ENCODE assay signal across 8 cellular contexts in the genomic region with DNA sequence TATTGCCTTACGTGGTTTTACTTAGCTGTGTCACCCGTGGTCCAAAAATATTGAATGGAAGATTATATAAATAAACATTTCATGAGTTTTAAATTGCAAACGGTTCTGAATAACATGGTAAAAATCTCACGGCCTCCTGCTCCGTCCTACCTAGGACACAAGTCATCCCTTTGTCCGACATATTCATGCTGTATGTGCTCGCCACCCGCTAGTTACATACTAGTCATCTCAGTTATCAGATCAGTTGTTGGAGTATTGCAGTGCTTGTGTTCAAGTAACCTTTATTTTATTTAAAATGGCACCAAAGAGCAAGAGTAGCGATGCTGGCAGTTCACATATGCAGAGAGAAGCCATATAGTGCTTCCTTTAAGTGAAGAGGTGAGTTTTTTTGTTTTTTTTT. TPM values are rescaled to one million over a fixed set of nuclear protein-coding genes. Genes with fewer than 3 reads are reported as not detected.
A peak's percentile ranks its signal among the peaks of the same experiment; 100 is the strongest.
DNase-seq lines count a peak whose midpoint lies in the region; ATAC-seq and TF ChIP-seq lines count a peak whose summit lies in the region.
"Not testable (repeated sequence)": the region's sequence is repeated elsewhere in the genome, so short reads cannot be mapped to it uniquely, and the experiment has no call there.

No MANE protein-coding gene starts in this region.

- H3K4me2 ChIP-seq in trophoblast cell (ENCODE audit: low read length), result not testable (repeated sequence)

- not testable (repeated sequence) for H3K14ac ChIP-seq in trophoblast cell (ENCODE audit: low read length)

- 90 to 94% methylated on average over 5 to 9 of the region's 9 CpGs for WGBS in endodermal cell (ENCODE audit: insufficient coverage in 1 of 2, insufficient read length in 1 of 2), 2 experiments
- WGBS in trophoblast cell (ENCODE audit: extremely low coverage, insufficient coverage, insufficient read length), result no CpG with 5 or more reads among the region's 9 CpGs

- not testable (repeated sequence) for H3K79me2 ChIP-seq in trophoblast cell (ENCODE audit: control insufficient read depth, insufficient read depth, low read length, poor library complexity)

- ATAC-seq in CD4-positive, CD25-positive, alpha-beta regulatory T cell (ENCODE audit: low read depth in 2 of 2); T-helper 17 cell; activated T-cell treated with anti-CD3 and anti-CD28 coated beads, Interleukin-2, amount 50 U/mL, for 72 hours (replicated peaks in 1 of 2); activated naive CD8-positive, alpha-beta T cell treated with anti-CD3 and anti-CD28 coated beads, Interleukin-2, amount 50 U/mL, for 24 hours; memory B cell (ENCODE audit: low read depth): not testable (repeated sequence)

- not testable (repeated sequence) for H3K9me3 Mint-ChIP-seq in CD4-positive, CD25-positive, alpha-beta regulatory T cell; activated T-cell treated with anti-CD3 and anti-CD28 coated beads, Interleukin-2, amount 50 U/mL, for 72 hours; activated naive CD8-positive, alpha-beta T cell treated with anti-CD3 and anti-CD28 coated beads, Interleukin-2, amount 50 U/mL, for 24 hours; endodermal cell; memory B cell

- not testable (repeated sequence) for H2BK12ac ChIP-seq in trophoblast cell (ENCODE audit: low read length)

- not testable (repeated sequence) for H3K4me1 ChIP-seq in CD4-positive, CD25-positive, alpha-beta regulatory T cell (ENCODE audit: control insufficient read depth, insufficient read depth, low read length, poor library complexity, severe bottlenecking); HUES48 (ENCODE audit: control insufficient read depth, insufficient read depth, low read length); endodermal cell (ENCODE audit: control insufficient read depth, insufficient read depth, low read length); trophoblast cell (ENCODE audit: control insufficient read depth in 1 of 2, insufficient read depth in 2 of 2, low read length in 2 of 2)

- not testable (repeated sequence) for H3K27ac Mint-ChIP-seq in CD4-positive, CD25-positive, alpha-beta regulatory T cell
- H3K27ac Mint-ChIP-seq in T-helper 17 cell, result peak overlapping the region; percentile 21
- peak overlapping the region; percentile 85 for H3K27ac Mint-ChIP-seq in activated T-cell treated with anti-CD3 and anti-CD28 coated beads, Interleukin-2, amount 50 U/mL, for 72 hours
- H3K27ac Mint-ChIP-seq in activated naive CD8-positive, alpha-beta T cell treated with anti-CD3 and anti-CD28 coated beads, Interleukin-2, amount 50 U/mL, for 24 hours, result peak overlapping the region; percentile 31
- H3K27ac Mint-ChIP-seq in endodermal cell, result peak overlapping the region; percentile 71
- peak overlapping the region; percentile 21 for H3K27ac Mint-ChIP-seq in memory B cell

- H4K91ac ChIP-seq in trophoblast cell (ENCODE audit: low read depth, low read length), result not testable (repeated sequence)

- H3K4me3 ChIP-seq in CD4-positive, CD25-positive, alpha-beta regulatory T cell (ENCODE audit: low read depth, low read length); HUES48 (ENCODE audit: low read depth, low read length); endodermal cell (ENCODE audit: low read length); trophoblast cell (ENCODE audit: low read depth, low read length): not testable (repeated sequence)

- H3K9ac ChIP-seq in HUES48 (ENCODE audit: low read depth, low read length); endodermal cell (ENCODE audit: extremely low read depth, low read length, poor library complexity, severe bottlenecking); trophoblast cell (ENCODE audit: low read length): not testable (repeated sequence)

- H3K18ac ChIP-seq in trophoblast cell (ENCODE audit: low read length), result not testable (repeated sequence)

- not testable (repeated sequence) for H3K9me3 ChIP-seq in CD4-positive, CD25-positive, alpha-beta regulatory T cell (ENCODE audit: control insufficient read depth in 2 of 2, low read length in 2 of 2); HUES48 (ENCODE audit: control insufficient read depth, insufficient read depth, low read length); T-helper 17 cell (ENCODE audit: control insufficient read depth, low read length, poor library complexity, severe bottlenecking); endodermal cell (ENCODE audit: control insufficient read depth, low read length); trophoblast cell (ENCODE audit: insufficient read depth, low read depth, low read length)

- H3K36me3 ChIP-seq in CD4-positive, CD25-positive, alpha-beta regulatory T cell (ENCODE audit: control insufficient read depth, insufficient read depth, low read length); HUES48 (ENCODE audit: control insufficient read depth, insufficient read depth, low read length); endodermal cell (ENCODE audit: control insufficient read depth, insufficient read depth, low read length); trophoblast cell (ENCODE audit: control insufficient read depth in 1 of 2, insufficient read depth in 2 of 2, low read length in 2 of 2): not testable (repeated sequence)

- H3K4ac ChIP-seq in trophoblast cell (ENCODE audit: low read depth, low read length), result peak overlapping the region; percentile 58

- H3K4me3 Mint-ChIP-seq in CD4-positive, CD25-positive, alpha-beta regulatory T cell, result peak overlapping the region in 3 of 4 donors; percentile 10 to 36 (median 20)
- H3K4me3 Mint-ChIP-seq in T-helper 17 cell (peak overlapping the region; percentile 9), endodermal cell (peak overlapping the region; percentile 21)
- not testable (repeated sequence) for H3K4me3 Mint-ChIP-seq in activated T-cell treated with anti-CD3 and anti-CD28 coated beads, Interleukin-2, amount 50 U/mL, for 72 hours; activated naive CD8-positive, alpha-beta T cell treated with anti-CD3 and anti-CD28 coated beads, Interleukin-2, amount 50 U/mL, for 24 hours; memory B cell

- not testable (repeated sequence) for H3K27me3 ChIP-seq in CD4-positive, CD25-positive, alpha-beta regulatory T cell (ENCODE audit: control insufficient read depth, insufficient read depth, low read length); HUES48 (ENCODE audit: control insufficient read depth, insufficient read depth, low read length); endodermal cell (ENCODE audit: control insufficient read depth, insufficient read depth, low read length, poor library complexity, severe bottlenecking); trophoblast cell (ENCODE audit: insufficient read depth, low read length)

- DNase-seq in CD4-positive, CD25-positive, alpha-beta regulatory T cell; T-helper 17 cell; activated T-cell treated with anti-CD3 and anti-CD28 coated beads, Interleukin-2, amount 50 U/mL, for 72 hours; activated naive CD8-positive, alpha-beta T cell treated with anti-CD3 and anti-CD28 coated beads, Interleukin-2, amount 50 U/mL, for 24 hours; endodermal cell; memory B cell (ENCODE audit: low spot score in 2 of 2); trophoblast cell: not testable (repeated sequence)

- H2AK5ac ChIP-seq in trophoblast cell (ENCODE audit: low read length), result not testable (repeated sequence)

- not testable (repeated sequence) for H4K8ac ChIP-seq in trophoblast cell (ENCODE audit: low read depth, low read length)

- H2BK5ac ChIP-seq in trophoblast cell (ENCODE audit: low read depth, low read length, poor library complexity), result not testable (repeated sequence)

- H3K79me1 ChIP-seq in trophoblast cell (ENCODE audit: low read length), result not testable (repeated sequence)

- not testable (repeated sequence) for H3K27ac ChIP-seq in CD4-positive, CD25-positive, alpha-beta regulatory T cell (ENCODE audit: insufficient read depth, low read length, poor library complexity, severe bottlenecking); endodermal cell (ENCODE audit: low read depth, low read length); trophoblast cell (ENCODE audit: low read depth, low read length)
- H3K27ac ChIP-seq in HUES48 (ENCODE audit: low read depth, low read length), result peak overlapping the region; percentile 50

- H3K36me3 Mint-ChIP-seq in CD4-positive, CD25-positive, alpha-beta regulatory T cell; T-helper 17 cell (ENCODE audit: low read depth); activated T-cell treated with anti-CD3 and anti-CD28 coated beads, Interleukin-2, amount 50 U/mL, for 72 hours (ENCODE audit: insufficient read depth in 2 of 2); endodermal cell (ENCODE audit: low read depth); memory B cell: not testable (repeated sequence)
- peaks cover 11% of the 10 kb centered on the region for H3K36me3 Mint-ChIP-seq in activated naive CD8-positive, alpha-beta T cell treated with anti-CD3 and anti-CD28 coated beads, Interleukin-2, amount 50 U/mL, for 24 hours (ENCODE audit: low read depth)

- not testable (repeated sequence) for H2BK120ac ChIP-seq in trophoblast cell (ENCODE audit: insufficient read depth, low read length, poor library complexity)

- H4K12ac ChIP-seq in trophoblast cell (ENCODE audit: low read depth, low read length), result not testable (repeated sequence)

- H3K27me3 Mint-ChIP-seq in CD4-positive, CD25-positive, alpha-beta regulatory T cell; T-helper 17 cell; activated T-cell treated with anti-CD3 and anti-CD28 coated beads, Interleukin-2, amount 50 U/mL, for 72 hours (ENCODE audit: low read depth); activated naive CD8-positive, alpha-beta T cell treated with anti-CD3 and anti-CD28 coated beads, Interleukin-2, amount 50 U/mL, for 24 hours; endodermal cell (ENCODE audit: insufficient read depth); memory B cell: not testable (repeated sequence)

- H2AFZ ChIP-seq in trophoblast cell (ENCODE audit: insufficient read depth, low read length, poor library complexity), result not testable (repeated sequence)

- not testable (repeated sequence) for TF ChIP-seq CTCF in endodermal cell (conservative IDR thresholded peaks at IDR 0.05)

- H3K23ac ChIP-seq in trophoblast cell (ENCODE audit: low read length), result not testable (repeated sequence)

- H3K4me1 Mint-ChIP-seq in CD4-positive, CD25-positive, alpha-beta regulatory T cell, result peaks cover 20 to 67% (median 29%) of the 10 kb centered on the region in 4 donors
- H3K4me1 Mint-ChIP-seq in T-helper 17 cell (peaks cover 30% of the 10 kb centered on the region), endodermal cell (peaks cover 32% of the 10 kb centered on the region), memory B cell (peaks cover 13% of the 10 kb centered on the region)
- H3K4me1 Mint-ChIP-seq in activated T-cell treated with anti-CD3 and anti-CD28 coated beads, Interleukin-2, amount 50 U/mL, for 72 hours (ENCODE audit: low read depth), result peaks cover 49% of the 10 kb centered on the region
- H3K4me1 Mint-ChIP-seq in activated naive CD8-positive, alpha-beta T cell treated with anti-CD3 and anti-CD28 coated beads, Interleukin-2, amount 50 U/mL, for 24 hours, result peaks cover 42% of the 10 kb centered on the region

RNA-seq across cellular contexts. Expression of a gene that starts 6.8 kb away (rescaled TPM):
- total RNA-seq in CD4-positive, CD25-positive, alpha-beta regulatory T cell, result 155 TPM
- polyA plus RNA-seq in CD4-positive, CD25-positive, alpha-beta regulatory T cell, result 10 to 100 TPM; 10.8 to 28.5 (median 12.8) TPM
- total RNA-seq in T-helper 17 cell, result 100 to 1,000 TPM; 137 to 140 TPM
- 10 to 100 TPM; 57.7 to 58.8 TPM for total RNA-seq in activated T-cell treated with anti-CD3 and anti-CD28 coated beads, Interleukin-2, amount 50 U/mL, for 72 hours
- 10 to 100 TPM; 90.6 to 92.7 TPM for total RNA-seq in endodermal cell
- polyA plus RNA-seq in endodermal cell (2013, experiment 1 of 2), result 37.5 TPM
- 39.0 TPM for polyA plus RNA-seq in endodermal cell (2013, experiment 2 of 2)
- 25.8 and 26.0 TPM in 2 replicates for polyA plus RNA-seq in trophoblast cell (2013)
